11 cellular contexts compared by ENCODE assay signal in the genomic region with DNA sequence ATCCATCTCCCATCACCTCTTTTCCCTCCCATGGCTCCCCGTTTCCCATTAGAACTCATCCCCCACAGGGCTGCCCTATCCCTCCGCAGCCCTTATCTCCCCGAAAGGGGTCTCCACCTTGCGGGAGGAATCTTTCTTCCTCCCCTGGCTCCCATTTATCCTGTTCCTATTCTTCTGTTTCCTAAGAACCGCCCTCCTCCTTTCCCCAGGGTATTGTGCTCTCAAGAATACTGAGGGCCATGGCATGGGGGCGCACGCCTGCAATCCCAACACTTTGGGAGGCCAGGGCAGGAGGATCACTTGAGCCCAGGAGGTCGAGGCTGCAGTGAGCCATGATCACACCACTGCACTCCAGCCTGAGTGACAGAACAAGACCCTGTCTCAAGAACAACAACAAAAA. TPM values are rescaled to one million over a fixed set of nuclear protein-coding genes. Genes with fewer than 3 reads are reported as not detected.
DNase-seq lines count a peak whose midpoint lies in the region; ATAC-seq and TF ChIP-seq lines count a peak whose summit lies in the region.
"Had no signal": no experiment of that assay in that cellular context is flagged by ENCODE, and none has a peak within 500 bp of the region (broad histone marks: within the 10 kb centered on the region; RNA-seq: fewer than 3 reads in every experiment).

No MANE protein-coding gene starts in this region.

- peak overlapping the region; percentile 77 for H3K4me3 ChIP-seq in BLaER1
- peak overlapping the region in 32 of 59 donors; percentile 31 to 69 (median 55) for H3K4me3 ChIP-seq in dorsolateral prefrontal cortex

- H3K36me3 Mint-ChIP-seq in HFFc6 (ENCODE audit: low read depth) (no peaks in the 10 kb centered on the region; the same call in 1 of the 2 replicates), nephron progenitor cell (ENCODE audit: low read depth) (no peaks in the 10 kb centered on the region)

- H3K4me1 Mint-ChIP-seq in HFFc6 (ENCODE audit: low read depth) = no peaks in the 10 kb centered on the region
- H3K4me1 Mint-ChIP-seq in nephron progenitor cell = peaks cover 23% of the 10 kb centered on the region

- ATAC-seq in GM18867 (IDR thresholded peaks at IDR 0.05; ENCODE audit: unreplicated experiment) (no peak), GM19467 (IDR thresholded peaks at IDR 0.05; ENCODE audit: unreplicated experiment) (no peak)

- H3K27me3 Mint-ChIP-seq in HFFc6 (ENCODE audit: insufficient read depth) (peaks cover 33% of the 10 kb centered on the region), nephron progenitor cell (ENCODE audit: low read depth, poor library complexity) (peaks cover 80% of the 10 kb centered on the region)

- H3K9me3 ChIP-seq in BLaER1 = no peaks in the 10 kb centered on the region
- H3K9me3 ChIP-seq: uterus had no signal

- peak overlapping the region; percentile 90 for H3K9ac ChIP-seq in BLaER1

- H3K27ac Mint-ChIP-seq in HFFc6 = no peak overlapping the region
- no peak overlapping the region for H3K27ac Mint-ChIP-seq in nephron progenitor cell

- H3K27ac ChIP-seq in BLaER1 (peak overlapping the region; percentile 98), dorsolateral prefrontal cortex (no peak overlapping the region)
- H3K27ac ChIP-seq: uterus had no signal

- TF ChIP-seq CTCF in HFFc6 (IDR thresholded peaks at IDR 0.05) = no peak
- no peak for TF ChIP-seq CTCF in dorsolateral prefrontal cortex (IDR thresholded peaks at IDR 0.05 in 54 of 56, conservative IDR thresholded peaks at IDR 0.05 in 2 of 56; ENCODE audit: low read depth in 1 of 56, partially characterized antibody in 56 of 56)
- TF ChIP-seq CTCF in nephron progenitor cell (IDR thresholded peaks at IDR 0.05) = no peak

- H3K4me2 ChIP-seq in BLaER1 = peak overlapping the region; percentile 100

- intact Hi-C loops in dorsolateral prefrontal cortex (cut with DNase I) = no loop called here

- no peaks in the 10 kb centered on the region for H3K27me3 ChIP-seq in BLaER1
- H3K27me3 ChIP-seq in dorsolateral prefrontal cortex = peaks cover 0 to 28% (median 0%) of the 10 kb centered on the region in 45 donors
- H3K27me3 ChIP-seq: uterus had no signal

- peaks cover 42% of the 10 kb centered on the region; the same call in 1 of the 2 replicates for H4K20me1 ChIP-seq in BLaER1

- H3K4me3 Mint-ChIP-seq in HFFc6 (peak overlapping the region; percentile 46; the same call in 1 of the 2 replicates), nephron progenitor cell (peak overlapping the region; percentile 77)

- peaks cover 97% of the 10 kb centered on the region for H3K4me1 ChIP-seq in BLaER1
- H3K4me1 ChIP-seq: uterus had no signal

- H3K9me3 Mint-ChIP-seq in HFFc6 (no peaks in the 10 kb centered on the region), nephron progenitor cell (no peaks in the 10 kb centered on the region)

- H3K36me3 ChIP-seq in BLaER1 = peaks cover 37% of the 10 kb centered on the region
- H3K36me3 ChIP-seq: uterus had no signal

- DNase-seq in HFFc6 = no peak
- DNase-seq in dorsolateral prefrontal cortex = no peak
- DNase-seq in nephron progenitor cell = no peak
- DNase-seq in stimulated activated CD8-positive, alpha-beta memory T cell treated with anti-CD3 and anti-CD28 coated beads, Interleukin-4, amount 100 ng/mL, for 48 hours = no peak
- DNase-seq in NCI-H2107 treated with DMSO at 0.1 percent for 48 hours (lab: John Stamatoyannopoulos, UW; ENCODE audit: unreplicated experiment) = no peak
- DNase-seq: NCI-H2029 treated with DMSO at 0.1 percent for 48 hours had no signal

RNA-seq across cellular contexts. Expression of gene CD72, which starts 0.7 kb away (rescaled TPM):
- under 1 TPM; 0.37 to 0.87 (median 0.49) TPM for total RNA-seq in HFFc6 (2021; fragmentation: NEBNext Ultra II Directional; extraction: Animal tissue kit (Norgen Biotek cat#: 25700))
- total RNA-seq in dorsolateral prefrontal cortex = 1 to 10 TPM in 110 of 120 experiments, under 1 TPM in 10; 0.48 to 5.7 (median 2.3) TPM

RNA-seq across cellular contexts. Expression of gene TESK1, which starts 12.5 kb away (rescaled TPM):
- total RNA-seq in HFFc6 (2021; fragmentation: NEBNext Ultra II Directional; extraction: Animal tissue kit (Norgen Biotek cat#: 25700)) = 10 to 100 TPM; 25.4 to 33.2 (median 28.5) TPM
- 10 to 100 TPM; 37.3 to 76.3 (median 48.8) TPM for total RNA-seq in dorsolateral prefrontal cortex

RNA-seq across cellular contexts. Expression of gene SIT1, which starts 33.2 kb away (rescaled TPM):
- not detected for total RNA-seq in HFFc6 (2021; fragmentation: NEBNext Ultra II Directional; extraction: Animal tissue kit (Norgen Biotek cat#: 25700))
- under 1 TPM in 5 of 120 experiments, not detected in 115; 0.38 to 0.64 (median 0.43) TPM for total RNA-seq in dorsolateral prefrontal cortex
- total RNA-seq: fibroblast of villous mesenchyme had no signal

RNA-seq across cellular contexts. Expression of gene RMRP, which starts 40.3 kb away (rescaled TPM):
- over 10,000 TPM in 5 of 6 experiments, 1,000 to 10,000 TPM in 1; 9,197 to 39,404 (median 23,537) TPM for total RNA-seq in HFFc6 (2021; fragmentation: NEBNext Ultra II Directional; extraction: Animal tissue kit (Norgen Biotek cat#: 25700))
- 1,000 to 10,000 TPM in 119 of 120 experiments, 100 to 1,000 TPM in 1; 532 to 8,708 (median 3,979) TPM for total RNA-seq in dorsolateral prefrontal cortex

RNA-seq across cellular contexts. Expression of gene CCDC107, which starts 40.5 kb away (rescaled TPM):
- total RNA-seq in HFFc6 (2021; fragmentation: NEBNext Ultra II Directional; extraction: Animal tissue kit (Norgen Biotek cat#: 25700)) = 10 to 100 TPM; 22.5 to 29.8 (median 24.6) TPM
- 10 to 100 TPM; 11.4 to 26.1 (median 18.2) TPM for total RNA-seq in dorsolateral prefrontal cortex
